ENCODE assay signal across 19 cellular contexts in the genomic region with DNA sequence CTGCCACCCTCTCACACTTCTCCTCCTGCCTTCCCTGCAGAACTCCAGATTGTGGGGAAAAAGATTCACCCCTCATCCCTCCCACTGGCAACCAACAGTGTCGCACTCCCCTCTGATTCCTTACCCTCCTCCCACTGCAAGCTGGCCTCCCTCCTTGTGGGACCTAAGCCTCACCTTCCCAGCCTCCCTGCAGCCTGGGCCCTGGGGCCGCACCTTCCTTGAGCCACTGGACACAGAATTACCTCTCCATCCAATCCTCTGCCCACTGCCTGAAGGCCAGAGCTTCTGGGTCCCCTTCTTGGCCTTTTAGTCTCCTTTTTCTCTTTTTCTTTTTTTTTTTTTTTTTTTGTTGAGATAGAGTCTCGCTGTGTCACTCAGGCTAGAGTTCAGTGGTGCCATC. TPM values are rescaled to one million over a fixed set of nuclear protein-coding genes. Genes with fewer than 3 reads are reported as not detected.
DNase-seq lines count a peak whose midpoint lies in the region; ATAC-seq and TF ChIP-seq lines count a peak whose summit lies in the region.
"Had no signal": no experiment of that assay in that cellular context is flagged by ENCODE, and none has a peak within 500 bp of the region (broad histone marks: within the 10 kb centered on the region; RNA-seq: fewer than 3 reads in every experiment).

No MANE protein-coding gene starts in this region.

- no peak overlapping the region for H3K14ac ChIP-seq in neuronal stem cell (ENCODE audit: low read length)

- POLR2A ChIA-PET in T-cell (lab: Charles Lee) = interaction anchor here in 1 of 2 donors (0.6 kb wide), 1 partner anchor 129 kb away, joined by 4 read pairs; no protein-coding TSS in a partner anchor

- H2BK5ac ChIP-seq in neuronal stem cell (ENCODE audit: low read length) = no peak overlapping the region

- peaks cover 0 to 11% of the 10 kb centered on the region in 2 donors for H3K4me1 ChIP-seq in neuronal stem cell (ENCODE audit: control insufficient read depth in 2 of 2, insufficient read depth in 1 of 2, low read depth in 1 of 2, low read length in 2 of 2)
- H3K4me1 ChIP-seq: BE2C had no signal

- H3K36me3 Mint-ChIP-seq in natural killer cell (no peaks in the 10 kb centered on the region), T-cell (no peaks in the 10 kb centered on the region)
- H3K36me3 Mint-ChIP-seq in natural killer cell treated with Interleukin-12 subunit alpha and Interleukin-12 subunit beta and Interleukin-15 and Interleukin-18, amount 100 ng/mL, for 72 hours = no peaks in the 10 kb centered on the region

- H3K27ac Mint-ChIP-seq in natural killer cell = no peak overlapping the region
- H3K27ac Mint-ChIP-seq in natural killer cell treated with Interleukin-12 subunit alpha and Interleukin-12 subunit beta and Interleukin-15 and Interleukin-18, amount 100 ng/mL, for 72 hours = no peak overlapping the region
- no peak overlapping the region for H3K27ac Mint-ChIP-seq in T-cell
- H3K27ac Mint-ChIP-seq: CD4-positive, alpha-beta T cell had no signal

- no peak overlapping the region for H2BK120ac ChIP-seq in neuronal stem cell (ENCODE audit: low read depth, low read length)

- peaks cover 0 to 48% (median 2%) of the 10 kb centered on the region in 3 experiments for H3K27me3 ChIP-seq in neuronal stem cell (ENCODE audit: control insufficient read depth in 3 of 3, insufficient read depth in 3 of 3, low read depth in 1 of 3, low read length in 3 of 3)
- H3K27me3 ChIP-seq: BE2C had no signal

- H3K79me1 ChIP-seq in neuronal stem cell (ENCODE audit: low read depth, low read length) = no peaks in the 10 kb centered on the region

- intact Hi-C loops in natural killer cell (cut with micrococcal nuclease) = no loop called here

- H3K4me3 Mint-ChIP-seq in natural killer cell (no peak overlapping the region), T-cell (no peak overlapping the region)
- H3K4me3 Mint-ChIP-seq in natural killer cell treated with Interleukin-12 subunit alpha and Interleukin-12 subunit beta and Interleukin-15 and Interleukin-18, amount 100 ng/mL, for 72 hours = no peak overlapping the region
- H3K4me3 Mint-ChIP-seq: CD4-positive, alpha-beta T cell had no signal

- no CpG with 5 or more reads among the region's 3 CpGs for WGBS in neuronal stem cell (ENCODE audit: extremely low coverage in 2 of 2, insufficient read length in 2 of 2, insufficient replicate concordance in 1 of 2), 2 donors

- H3K27me3 Mint-ChIP-seq in natural killer cell (ENCODE audit: low read depth in 2 of 2) (peaks cover 15 to 29% of the 10 kb centered on the region in 2 donors), T-cell (peaks cover 12 to 19% of the 10 kb centered on the region in 2 donors)
- H3K27me3 Mint-ChIP-seq in natural killer cell treated with Interleukin-12 subunit alpha and Interleukin-12 subunit beta and Interleukin-15 and Interleukin-18, amount 100 ng/mL, for 72 hours = peaks cover 13 to 18% of the 10 kb centered on the region in 2 donors

- no peak for TF ChIP-seq CTCF in natural killer cell (IDR thresholded peaks at IDR 0.05)

- CTCF ChIA-PET in T-cell (lab: Charles Lee) = no interaction called here

- H4K8ac ChIP-seq in neuronal stem cell (ENCODE audit: low read depth, low read length) = no peak overlapping the region

- ATAC-seq in natural killer cell (no peak), T-cell (replicated peaks in 1 of 4) (no peak)
- no peak for ATAC-seq in natural killer cell treated with Interleukin-12 subunit alpha and Interleukin-12 subunit beta and Interleukin-15 and Interleukin-18, amount 100 ng/mL, for 72 hours

- no peak overlapping the region for H3K4me2 ChIP-seq in neuronal stem cell (ENCODE audit: insufficient read depth, low read length, poor library complexity, severe bottlenecking)

- H3K4me1 Mint-ChIP-seq in natural killer cell (no peaks in the 10 kb centered on the region), T-cell (no peaks in the 10 kb centered on the region)
- H3K4me1 Mint-ChIP-seq in natural killer cell treated with Interleukin-12 subunit alpha and Interleukin-12 subunit beta and Interleukin-15 and Interleukin-18, amount 100 ng/mL, for 72 hours (ENCODE audit: low read depth in 2 of 2) = no peaks in the 10 kb centered on the region

- H2AFZ ChIP-seq in neuronal stem cell (ENCODE audit: low read length) = no peak overlapping the region

- no peaks in the 10 kb centered on the region for H3K36me3 ChIP-seq in neuronal stem cell (replicated peaks in 1 of 2; ENCODE audit: control insufficient read depth in 2 of 2, insufficient read depth in 2 of 2, low read length in 2 of 2)
- H3K36me3 ChIP-seq: BE2C had no signal

- no peak overlapping the region for H3K9ac ChIP-seq in neuronal stem cell (ENCODE audit: low read depth, low read length, poor library complexity)

- H2AK5ac ChIP-seq in neuronal stem cell (ENCODE audit: low read depth, low read length) = peak overlapping the region; percentile 71

- H3K9me3 Mint-ChIP-seq in natural killer cell (no peaks in the 10 kb centered on the region), T-cell (no peaks in the 10 kb centered on the region)
- no peaks in the 10 kb centered on the region for H3K9me3 Mint-ChIP-seq in natural killer cell treated with Interleukin-12 subunit alpha and Interleukin-12 subunit beta and Interleukin-15 and Interleukin-18, amount 100 ng/mL, for 72 hours
- H3K9me3 Mint-ChIP-seq: CD4-positive, alpha-beta T cell had no signal

- peak; percentile 36 for DNase-seq in NCI-H82 (lab: John Stamatoyannopoulos, UW)
- DNase-seq in NCI-H82 treated with DMSO at 0.1 percent for 48 hours (lab: John Stamatoyannopoulos, UW; ENCODE audit: unreplicated experiment) = no peak
- peak; percentile 4 for DNase-seq in natural killer cell
- no peak for DNase-seq in natural killer cell treated with Interleukin-12 subunit alpha and Interleukin-12 subunit beta and Interleukin-15 and Interleukin-18, amount 100 ng/mL, for 72 hours (ENCODE audit: low spot score)
- no peak for DNase-seq in neuronal stem cell (ENCODE audit: low spot score)
- no peak for DNase-seq in HUDEP-2 (lab: John Stamatoyannopoulos, UW; ENCODE audit: unreplicated experiment in 76 of 76)
- DNase-seq in NCI-H2029 treated with DMSO at 0.1 percent for 48 hours (lab: John Stamatoyannopoulos, UW) = no peak
- DNase-seq in T-cell = no peak
- DNase-seq: DMS79, NCI-H1105, NCI-H1694 treated with DMSO at 0.1 percent for 48 hours, NCI-H226, NCI-H526, OCI-M1 had no signal

- H3K9me3 ChIP-seq in neuronal stem cell (replicated peaks in 1 of 2; ENCODE audit: control insufficient read depth in 2 of 2, insufficient read depth in 1 of 2, low read depth in 1 of 2, low read length in 2 of 2) = no peaks in the 10 kb centered on the region
- H3K9me3 ChIP-seq: BE2C had no signal

- H3K4ac ChIP-seq in neuronal stem cell (ENCODE audit: low read length) = no peak overlapping the region

- H2BK12ac ChIP-seq in neuronal stem cell (ENCODE audit: low read length) = peak overlapping the region; percentile 98

- peak overlapping the region; percentile 93 for H3K23ac ChIP-seq in neuronal stem cell (ENCODE audit: low read depth, low read length, poor library complexity)

- peak overlapping the region; percentile 91 for H2BK15ac ChIP-seq in neuronal stem cell (ENCODE audit: low read length)

- H3K27ac ChIP-seq in neuronal stem cell (replicated peaks; ENCODE audit: low read length) = no peak overlapping the region
- H3K27ac ChIP-seq: 22Rv1, HL-60 had no signal

- H3K18ac ChIP-seq in neuronal stem cell (ENCODE audit: low read length) = peak overlapping the region; percentile 84

- H4K91ac ChIP-seq in neuronal stem cell (ENCODE audit: low read depth, low read length, poor library complexity) = no peak overlapping the region

- H3K4me3 ChIP-seq in neuronal stem cell (ENCODE audit: low read length in 2 of 2) = no peak overlapping the region

RNA-seq across cellular contexts. Expression of a gene that starts 33.9 kb away (rescaled TPM):
- total RNA-seq in natural killer cell = 1 to 10 TPM in 2 of 3 donors, under 1 TPM in 1; 0.91 to 1.8 (median 1.2) TPM
- under 1 TPM in 1 of 2 donors, not detected in 1; 0.26 TPM for total RNA-seq in natural killer cell treated with Interleukin-12 subunit alpha and Interleukin-12 subunit beta and Interleukin-15 and Interleukin-18, amount 100 ng/mL, for 72 hours
- polyA plus RNA-seq in neuronal stem cell (2013, experiment 1 of 2) = 29.4 TPM
- 29.5 TPM for polyA plus RNA-seq in neuronal stem cell (2013, experiment 2 of 2)
- under 1 TPM; 0.20 to 0.40 (median 0.29) TPM for total RNA-seq in T-cell

RNA-seq across cellular contexts. Expression of a gene that starts 46.7 kb away (rescaled TPM):
- total RNA-seq in natural killer cell = not detected
- not detected for total RNA-seq in natural killer cell treated with Interleukin-12 subunit alpha and Interleukin-12 subunit beta and Interleukin-15 and Interleukin-18, amount 100 ng/mL, for 72 hours
- polyA plus RNA-seq in neuronal stem cell (2013, experiment 1 of 2) = 2.9 TPM
- polyA plus RNA-seq in neuronal stem cell (2013, experiment 2 of 2) = 2.8 TPM
- total RNA-seq in T-cell = not detected
- total RNA-seq: CD4-positive, alpha-beta T cell; RPMI7951 had no signal

Comparison
In these comparisons a context has a peak if more than half of its experiments do, and no peak if none do; other contexts are left out.
1. DNase-seq: peak in NCI-H82 (single experiment) and natural killer cell (single experiment); none in NCI-H82 treated with DMSO at 0.1 percent for 48 hours (single experiment), natural killer cell treated with Interleukin-12 subunit alpha and Interleukin-12 subunit beta and Interleukin-15 and Interleukin-18, amount 100 ng/mL, for 72 hours (single experiment), neuronal stem cell (single experiment), HUDEP-2 (0 of 76), NCI-H2029 treated with DMSO at 0.1 percent for 48 hours (single experiment) and T-cell (0 of 34).